Comparison of ENCODE assay signal across 2 cellular contexts in genomic region chr15:31341036-31341435, GRCh38.
TF ChIP-seq lines count a peak whose summit lies in the region.

No MANE protein-coding gene starts in this region.

TF ChIP-seq in IMR-90, 13 proteins besides CTCF, POLR2A, EP300 and RAD21:
- TF ChIP-seq NFE2L2 (IDR thresholded peaks at IDR 0.05; ENCODE audit: low read depth, low read length): no peak
- no peak for TF ChIP-seq MXI1 (IDR thresholded peaks at IDR 0.05; ENCODE audit: borderline replicate concordance, low read depth, low read length)

TF ChIP-seq in GM12878, 131 proteins besides CTCF, POLR2A, EP300 and RAD21:
- TF ChIP-seq NR2F1 (conservative IDR thresholded peaks at IDR 0.05) (no peak), SP1 (IDR thresholded peaks at IDR 0.05; ENCODE audit: low read depth, low read length) (no peak), TARDBP (IDR thresholded peaks at IDR 0.05; ENCODE audit: borderline replicate concordance) (no peak), PAX8 (IDR thresholded peaks at IDR 0.05) (no peak), BRCA1 (IDR thresholded peaks at IDR 0.05; ENCODE audit: low read depth, low read length) (no peak), GABPA (IDR thresholded peaks at IDR 0.05; ENCODE audit: low read depth) (no peak), BMI1 (IDR thresholded peaks at IDR 0.05; ENCODE audit: borderline replicate concordance) (no peak), GATAD2B (conservative IDR thresholded peaks at IDR 0.05; ENCODE audit: low read depth) (no peak), DPF2 (IDR thresholded peaks at IDR 0.05) (no peak), POLR2AphosphoS5 (IDR thresholded peaks at IDR 0.05; ENCODE audit: low read length) (no peak), HDGF (IDR thresholded peaks at IDR 0.05) (no peak), IKZF1 (conservative IDR thresholded peaks at IDR 0.05) (no peak)
TF ChIP-seq in GM12878: peak in this region for 0.
